20 cellular contexts compared by ENCODE assay signal in the genomic region with DNA sequence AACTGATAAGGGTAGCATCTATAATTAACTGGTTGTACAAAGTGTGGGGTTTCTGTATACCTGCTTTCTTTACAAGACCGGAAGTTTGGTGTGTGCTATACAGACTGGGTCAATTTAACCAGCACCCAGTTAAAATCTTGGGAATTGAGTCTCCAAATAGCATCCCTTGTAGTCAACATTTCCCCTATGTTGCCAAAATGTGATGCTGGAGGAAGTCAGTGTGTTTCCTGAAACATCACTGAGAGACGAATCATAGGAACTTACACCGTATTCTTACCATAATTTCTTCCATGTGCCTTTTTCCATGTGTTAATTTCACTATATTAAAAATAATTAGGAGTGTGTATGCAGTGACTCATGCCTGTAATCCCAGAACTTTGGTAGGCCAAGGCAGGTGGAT. TPM values are rescaled to one million over a fixed set of nuclear protein-coding genes. Genes with fewer than 3 reads are reported as not detected.
DNase-seq lines count a peak whose midpoint lies in the region; ATAC-seq and TF ChIP-seq lines count a peak whose summit lies in the region.
"Had no signal": no experiment of that assay in that cellular context is flagged by ENCODE, and none has a peak within 500 bp of the region (broad histone marks: within the 10 kb centered on the region; RNA-seq: fewer than 3 reads in every experiment).

No MANE protein-coding gene starts in this region.

- peak overlapping the region; percentile 96 for H3K27ac ChIP-seq in 22Rv1

- TF ChIP-seq CTCF in 22Rv1 (IDR thresholded peaks at IDR 0.05): no peak
- no peak for TF ChIP-seq CTCF in fibroblast of the aortic adventitia (IDR thresholded peaks at IDR 0.05; ENCODE audit: insufficient read depth, low read length)

- peak; percentile 22 for DNase-seq in GM03348 (ENCODE audit: low spot score)
- DNase-seq in RKO (ENCODE audit: low spot score): peak; percentile 21
- peak; percentile 68 for DNase-seq in fibroblast of the aortic adventitia (ENCODE audit: low read depth)
- no peak for DNase-seq in AG20443 (ENCODE audit: low spot score)
- DNase-seq in posterior cingulate gyrus: no peak
- no peak for DNase-seq in NCI-H2227 (lab: John Stamatoyannopoulos, UW; ENCODE audit: unreplicated experiment)
- DNase-seq: AML-193; COR-L47; NCI-H1105 treated with DMSO at 0.1 percent for 48 hours; NCI-H1694 treated with DMSO at 0.1 percent for 48 hours; NCI-H526 treated with DMSO at 0.1 percent for 48 hours; NK-92 treated with Interleukin-12 subunit alpha and Interleukin-12 subunit beta, amount 100 ng/mL, for 24 hours; RPMI8226; SIG-M5 had no signal

- H3K4me3 ChIP-seq in fibroblast of the aortic adventitia (ENCODE audit: low read depth, low read length): no peak overlapping the region
- H3K4me3 ChIP-seq: HAP-1 had no signal

- intact Hi-C loops in posterior cingulate gyrus (cut with DNase I): no loop called here

- no peak for ATAC-seq in HG02798 (IDR thresholded peaks at IDR 0.05; ENCODE audit: poor library complexity, unreplicated experiment)

RNA-seq across cellular contexts. Expression of gene AKR1C4, which starts 1.7 kb away (rescaled TPM):
- total RNA-seq in fibroblast of the aortic adventitia (ENCODE audit: low replicate concordance): not detected in 2 replicates
- total RNA-seq: HT-29, LHCN-M2, OCI-LY7 had no signal

RNA-seq across cellular contexts. Expression of gene AKR1C8, which starts 13.4 kb away (rescaled TPM):
- not detected in 2 replicates for total RNA-seq in fibroblast of the aortic adventitia (ENCODE audit: low replicate concordance)
- total RNA-seq: HT-29, LHCN-M2, OCI-LY7 had no signal

Comparison
In these comparisons a context has a peak if more than half of its experiments do, and no peak if none do; other contexts are left out.
1. DNase-seq: peak in GM03348 (single experiment), RKO (single experiment) and fibroblast of the aortic adventitia (single experiment); none in AG20443 (single experiment), posterior cingulate gyrus (0 of 10) and NCI-H2227 (single experiment).